Comparison of ENCODE assay signal across 1 cellular context in the genomic region with DNA sequence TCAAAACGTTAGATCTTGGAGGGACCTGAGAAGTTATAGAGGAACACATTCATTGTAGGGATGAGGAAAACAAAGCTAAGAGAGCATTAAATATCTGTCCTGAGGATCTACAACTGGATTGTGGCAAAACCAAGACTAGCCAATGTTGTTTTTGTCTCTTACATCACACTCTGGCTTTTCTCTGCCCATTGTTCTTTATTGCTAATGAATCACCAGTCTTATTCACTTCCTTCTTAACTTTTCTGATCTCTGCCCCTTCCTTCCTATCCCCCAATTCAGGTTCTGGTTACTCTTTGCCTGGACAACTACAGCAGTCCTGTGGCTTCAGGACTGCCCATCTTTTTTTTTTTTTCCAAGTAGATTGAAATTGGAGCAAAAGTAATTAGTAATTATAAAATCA.
TF ChIP-seq lines count a peak whose summit lies in the region.

No MANE protein-coding gene starts in this region.

TF ChIP-seq in IMR-90, 13 proteins besides CTCF, POLR2A, EP300 and RAD21:
- TF ChIP-seq CEBPB (IDR thresholded peaks at IDR 0.05; ENCODE audit: low read depth, low read length), result 0 out of 2 replicates have a peak, but pooled peaks have one; percentile 6
- TF ChIP-seq USF2 (IDR thresholded peaks at IDR 0.05; ENCODE audit: low read depth, low read length), result no peak
